8 cellular contexts compared by ENCODE assay signal in genomic region chr12:26853303-26854027, GRCh38. TPM values are rescaled to one million over a fixed set of nuclear protein-coding genes. Genes with fewer than 3 reads are reported as not detected.
DNase-seq lines count a peak whose midpoint lies in the region; ATAC-seq and FAIRE-seq lines count a peak whose summit lies in the region.

No MANE protein-coding gene starts in this region.

- peaks cover 0 to 7% of the 10 kb centered on the region in 2 experiments for H3K27me3 ChIP-seq in mesenchymal stem cell (ENCODE audit: control insufficient read depth in 1 of 2, insufficient read depth in 1 of 2, low read length in 2 of 2)

- no peaks in the 10 kb centered on the region for H3K79me1 ChIP-seq in mesenchymal stem cell (replicated peaks; ENCODE audit: low read length, poor library complexity, severe bottlenecking)

- H3K4me1 ChIP-seq in mesenchymal stem cell (ENCODE audit: control insufficient read depth, insufficient read depth, low read depth, low read length), result no peaks in the 10 kb centered on the region

- no peak overlapping the region for H3K4me3 ChIP-seq in mesenchymal stem cell (ENCODE audit: insufficient read depth in 1 of 2, low read depth in 1 of 2, low read length in 2 of 2)

- H3K36me3 ChIP-seq in mesenchymal stem cell (ENCODE audit: control insufficient read depth in 1 of 2, insufficient read depth in 2 of 2, low read depth in 1 of 2, low read length in 2 of 2), result no peaks in the 10 kb centered on the region

- no peaks in the 10 kb centered on the region for H3K9me3 ChIP-seq in mesenchymal stem cell (ENCODE audit: control insufficient read depth, low read length)

- no peak overlapping the region for H2BK5ac ChIP-seq in mesenchymal stem cell (ENCODE audit: low read depth, low read length, poor library complexity, severe bottlenecking)

- no peaks in the 10 kb centered on the region for H3K9me3 Mint-ChIP-seq in activated CD4-positive, alpha-beta memory T cell treated with anti-CD3 and anti-CD28 coated beads for 36 hours

- POLR2A ChIA-PET in activated CD4-positive, alpha-beta memory T cell treated with anti-CD3 and anti-CD28 coated beads for 36 hours (lab: Charles Lee), result no interaction called here

- H3K4me1 Mint-ChIP-seq in activated CD4-positive, alpha-beta memory T cell treated with anti-CD3 and anti-CD28 coated beads for 36 hours (ENCODE audit: low read depth), result no peaks in the 10 kb centered on the region

- 70% methylated on average over 12 of the region's 12 CpGs for WGBS in mesenchymal stem cell

- peak; percentile 81 for ATAC-seq in GM18502 (IDR thresholded peaks at IDR 0.05; ENCODE audit: poor library complexity, unreplicated experiment)
- ATAC-seq in HG03354 (IDR thresholded peaks at IDR 0.05; ENCODE audit: poor library complexity, severe bottlenecking, unreplicated experiment), result peak; percentile 88

- no peak overlapping the region for H3K27ac Mint-ChIP-seq in activated CD4-positive, alpha-beta memory T cell treated with anti-CD3 and anti-CD28 coated beads for 36 hours

- H3K4me3 Mint-ChIP-seq in activated CD4-positive, alpha-beta memory T cell treated with anti-CD3 and anti-CD28 coated beads for 36 hours, result no peak overlapping the region

- H4K91ac ChIP-seq in mesenchymal stem cell (ENCODE audit: low read length), result peak overlapping the region; percentile 70

- no peak overlapping the region for H3K18ac ChIP-seq in mesenchymal stem cell (ENCODE audit: low read depth in 1 of 2, low read length in 2 of 2)

- no peak overlapping the region for H3K4me2 ChIP-seq in mesenchymal stem cell (ENCODE audit: low read length, poor library complexity, severe bottlenecking)

- H2AFZ ChIP-seq in mesenchymal stem cell (ENCODE audit: low read depth, low read length), result no peak overlapping the region

- H3K27me3 Mint-ChIP-seq in activated CD4-positive, alpha-beta memory T cell treated with anti-CD3 and anti-CD28 coated beads for 36 hours, result peaks cover 4% of the 10 kb centered on the region

- H2BK12ac ChIP-seq in mesenchymal stem cell (ENCODE audit: low read length in 2 of 2), result no peak overlapping the region

- intact Hi-C loops in activated CD4-positive, alpha-beta memory T cell treated with anti-CD3 and anti-CD28 coated beads for 36 hours (cut with micrococcal nuclease), result loop anchor here (1.0 to 5.0 kb wide), 7 partner anchors 14 to 453 kb away; partner anchors contain the start of genes FGFR1OP2, INTS13, ITPR2 and TM7SF3

- H4K8ac ChIP-seq in mesenchymal stem cell (ENCODE audit: low read length), result no peak overlapping the region

- H3K23ac ChIP-seq in mesenchymal stem cell (ENCODE audit: low read length in 2 of 2), result no peak overlapping the region

- peak; percentile 94 for FAIRE-seq in A204.1 (lab: Jason Lieb, UNC)

- H3K27ac ChIP-seq in mesenchymal stem cell (ENCODE audit: low read length, poor library complexity, severe bottlenecking), result no peak overlapping the region

- H3K14ac ChIP-seq in mesenchymal stem cell (ENCODE audit: low read length in 2 of 2), result no peak overlapping the region

- H3K36me3 Mint-ChIP-seq in activated CD4-positive, alpha-beta memory T cell treated with anti-CD3 and anti-CD28 coated beads for 36 hours, result no peaks in the 10 kb centered on the region

- H2AK5ac ChIP-seq in mesenchymal stem cell (ENCODE audit: low read length, severe bottlenecking), result no peak overlapping the region

- CTCF ChIA-PET in activated CD4-positive, alpha-beta memory T cell treated with anti-CD3 and anti-CD28 coated beads for 36 hours (lab: Charles Lee), result interaction anchor here (1.0 to 2.3 kb wide), 2 partner anchors 26 to 32 kb away, joined by 3 to 22 read pairs; no protein-coding TSS in a partner anchor

- H3K9ac ChIP-seq in mesenchymal stem cell (ENCODE audit: low read length), result no peak overlapping the region

- no peak overlapping the region for H2BK120ac ChIP-seq in mesenchymal stem cell (ENCODE audit: low read depth, low read length)

- H2BK15ac ChIP-seq in mesenchymal stem cell (ENCODE audit: low read depth, poor library complexity, severe bottlenecking), result peak overlapping the region; percentile 6

- DNase-seq in NCI-H748 treated with DMSO at 0.1 percent for 48 hours (lab: John Stamatoyannopoulos, UW), result peak; percentile 9
- peak; percentile 82 for DNase-seq in activated CD4-positive, alpha-beta memory T cell treated with anti-CD3 and anti-CD28 coated beads for 36 hours
- peak; percentile 48 for DNase-seq in effector CD8-positive, alpha-beta T cell (lab: John Stamatoyannopoulos, UW)
- peak; percentile 62 for DNase-seq in mesenchymal stem cell
- DNase-seq in stimulated activated CD8-positive, alpha-beta memory T cell treated with anti-CD3 and anti-CD28 coated beads, Interleukin-4, amount 100 ng/mL, for 1 hour (ENCODE audit: low read depth in 2 of 2, low spot score in 1 of 2), result peak; percentile 26 to 46

- no peak overlapping the region for H3K4ac ChIP-seq in mesenchymal stem cell (ENCODE audit: low read depth in 1 of 2, low read length in 2 of 2)

RNA-seq across cellular contexts. Expression of gene ITPR2, which starts 20.5 kb away (rescaled TPM):
- total RNA-seq in activated CD4-positive, alpha-beta memory T cell treated with anti-CD3 and anti-CD28 coated beads for 36 hours, result 10 to 100 TPM; 23.7 to 25.0 TPM
- polyA plus RNA-seq in mesenchymal stem cell (2013, experiment 1 of 2), result 7.2 TPM
- polyA plus RNA-seq in mesenchymal stem cell (2013, experiment 2 of 2), result 6.8 TPM

Comparison
In these comparisons a context has a peak if more than half of its experiments do, and no peak if none do; other contexts are left out.
1. DNase-seq: peak in every context shown above with its lines; median percentile 82 in activated CD4-positive, alpha-beta memory T cell treated with anti-CD3 and anti-CD28 coated beads for 36 hours; 62 in mesenchymal stem cell; 48 in effector CD8-positive, alpha-beta T cell; 36 in stimulated activated CD8-positive, alpha-beta memory T cell treated with anti-CD3 and anti-CD28 coated beads, Interleukin-4, amount 100 ng/mL, for 1 hour; 9 in NCI-H748 treated with DMSO at 0.1 percent for 48 hours.